ENCODE assay signal across 9 cellular contexts in the genomic region with DNA sequence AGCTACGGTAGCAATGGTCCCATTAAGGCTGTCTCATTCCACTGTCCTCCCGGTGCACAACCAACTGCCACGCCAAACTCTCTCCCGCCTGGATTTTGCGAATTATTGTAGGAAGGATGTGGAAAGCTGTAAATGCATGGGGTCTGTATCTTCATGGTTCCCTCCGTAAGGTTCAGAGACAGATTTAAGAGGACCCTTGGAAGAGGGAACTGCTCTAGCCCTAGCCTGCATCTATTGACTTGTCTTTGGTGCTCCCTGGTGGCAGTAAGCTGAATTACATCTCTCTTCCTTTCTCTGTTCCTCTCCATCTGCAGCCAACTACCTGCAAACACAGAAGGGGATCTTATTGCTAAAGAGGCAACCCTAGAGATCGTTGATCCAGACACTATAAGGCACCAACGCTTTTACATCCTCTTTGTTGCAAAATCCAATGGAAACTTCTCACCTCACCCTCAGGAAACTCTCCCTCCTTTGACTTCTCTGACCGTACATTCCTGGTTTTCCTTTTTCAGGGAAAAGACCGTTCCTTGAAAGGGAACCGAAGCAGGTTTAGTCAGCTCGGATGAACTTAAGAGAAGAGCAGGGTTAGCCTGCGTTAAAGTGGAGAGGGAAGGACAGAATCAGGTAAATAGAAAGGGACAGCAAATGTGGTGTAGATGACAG. TPM values are rescaled to one million over a fixed set of nuclear protein-coding genes. Genes with fewer than 3 reads are reported as not detected.
DNase-seq lines count a peak whose midpoint lies in the region; ATAC-seq lines count a peak whose summit lies in the region.
"Had no signal": no experiment of that assay in that cellular context is flagged by ENCODE, and none has a peak within 500 bp of the region (broad histone marks: within the 10 kb centered on the region; RNA-seq: fewer than 3 reads in every experiment).

No MANE protein-coding gene starts in this region.

- H3K4me1 Mint-ChIP-seq in activated naive CD4-positive, alpha-beta T cell treated with anti-CD3 and anti-CD28 coated beads, Interleukin-2, amount 10 ng/mL, durations not matched to agents 7 days and 5 days = peaks cover 40% of the 10 kb centered on the region

- no peak overlapping the region for H3K4me3 Mint-ChIP-seq in activated naive CD4-positive, alpha-beta T cell treated with anti-CD3 and anti-CD28 coated beads, Interleukin-2, amount 10 ng/mL, durations not matched to agents 7 days and 5 days

- no peak overlapping the region for H3K27ac Mint-ChIP-seq in activated naive CD4-positive, alpha-beta T cell treated with anti-CD3 and anti-CD28 coated beads, Interleukin-2, amount 10 ng/mL, durations not matched to agents 7 days and 5 days
- H3K27ac Mint-ChIP-seq: dendritic cell treated with granulocyte-macrophage colony-stimulating factor and Interleukin-4, amounts not matched to agents 40 ng/mL and 50 ng/mL, for 4 days had no signal

- CTCF ChIA-PET in activated naive CD4-positive, alpha-beta T cell treated with anti-CD3 and anti-CD28 coated beads, Interleukin-2, amount 10 ng/mL, durations not matched to agents 7 days and 5 days (lab: Charles Lee) = interaction anchor here (0.6 to 11.5 kb wide), 47 partner anchors 9 to 1403 kb away, joined by 3 to 209 read pairs (median 5); a partner anchor contains a TSS

- ATAC-seq in GM21423 (IDR thresholded peaks at IDR 0.05; ENCODE audit: unreplicated experiment) = peak; percentile 61

- H3K36me3 Mint-ChIP-seq in activated naive CD4-positive, alpha-beta T cell treated with anti-CD3 and anti-CD28 coated beads, Interleukin-2, amount 10 ng/mL, durations not matched to agents 7 days and 5 days = no peaks in the 10 kb centered on the region

- DNase-seq in DMS 273 (lab: John Stamatoyannopoulos, UW; ENCODE audit: unreplicated experiment) (peak; percentile 78), Kasumi-1 (lab: John Stamatoyannopoulos, UW) (peak; percentile 77 to 78), SHP77 (lab: John Stamatoyannopoulos, UW) (peak; percentile 36 to 38), globus pallidus (ENCODE audit: low spot score) (peak; percentile 50), pons (ENCODE audit: low spot score) (peak; percentile 69), mesenteric fat pad (ENCODE audit: low spot score) (no peak)
- DNase-seq in activated naive CD4-positive, alpha-beta T cell treated with anti-CD3 and anti-CD28 coated beads, Interleukin-2, amount 10 ng/mL, durations not matched to agents 7 days and 5 days = peak; percentile 76

- H3K27me3 Mint-ChIP-seq in activated naive CD4-positive, alpha-beta T cell treated with anti-CD3 and anti-CD28 coated beads, Interleukin-2, amount 10 ng/mL, durations not matched to agents 7 days and 5 days = peaks cover 5% of the 10 kb centered on the region

- no peaks in the 10 kb centered on the region for H3K9me3 Mint-ChIP-seq in activated naive CD4-positive, alpha-beta T cell treated with anti-CD3 and anti-CD28 coated beads, Interleukin-2, amount 10 ng/mL, durations not matched to agents 7 days and 5 days
- H3K9me3 Mint-ChIP-seq: dendritic cell treated with granulocyte-macrophage colony-stimulating factor and Interleukin-4, amounts not matched to agents 40 ng/mL and 50 ng/mL, for 4 days had no signal

RNA-seq across cellular contexts. Expression of a gene that starts 11.9 kb away (rescaled TPM):
- total RNA-seq in mesenteric fat pad = not detected
